14 cellular contexts compared by ENCODE assay signal in the genomic region with DNA sequence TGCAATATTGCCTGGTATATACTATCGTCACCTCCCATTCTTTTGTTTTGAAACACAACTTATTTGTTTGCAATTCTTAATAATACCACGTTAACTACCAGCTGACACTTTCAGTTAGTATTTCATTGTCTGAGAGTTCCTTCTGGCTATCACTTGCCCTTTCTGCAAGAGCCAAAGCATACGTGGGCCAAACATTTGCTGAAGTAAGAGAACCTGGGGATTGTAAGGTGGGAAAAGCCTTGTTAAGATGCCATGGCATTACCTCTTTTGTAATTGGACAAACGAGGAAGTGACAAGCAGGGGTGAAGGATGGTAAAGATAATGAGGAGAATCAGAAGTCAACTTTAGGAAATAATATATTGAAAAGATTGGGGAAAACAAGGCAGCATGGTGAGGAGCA. TPM values are rescaled to one million over a fixed set of nuclear protein-coding genes. Genes with fewer than 3 reads are reported as not detected.
"Had no signal": no experiment of that assay in that cellular context is flagged by ENCODE, and none has a peak within 500 bp of the region (broad histone marks: within the 10 kb centered on the region; RNA-seq: fewer than 3 reads in every experiment).

No MANE protein-coding gene starts in this region.

- FAIRE-seq: islet of Langerhans had no signal

- H3K4me3 ChIP-seq: breast epithelium, testis had no signal

- H3K4me1 Mint-ChIP-seq: nephron had no signal

- H3K4me1 ChIP-seq: breast epithelium, foreskin keratinocyte, testis had no signal

- H3K4me3 Mint-ChIP-seq: nephron had no signal

- H3K27me3 ChIP-seq: breast epithelium, foreskin keratinocyte, testis had no signal

- H3K27ac ChIP-seq: breast epithelium, foreskin keratinocyte, testis had no signal

- H3K27ac Mint-ChIP-seq: nephron had no signal

- ATAC-seq: activated CD4-positive, CD25-positive, alpha-beta regulatory T cell treated with anti-CD3 and anti-CD28 coated beads, Interleukin-2, amount 50 U/mL, for 24 hours; foreskin keratinocyte; sciatic nerve had no signal

- DNase-seq: activated naive CD4-positive, alpha-beta T cell treated with anti-CD3 and anti-CD28 coated beads, Interleukin-2, amount 50 U/mL, for 16 hours; aorta; foreskin keratinocyte; head of caudate nucleus; SIG-M5; stimulated activated CD4-positive, alpha-beta T cell treated with anti-CD3 and anti-CD28 coated beads, Interleukin-2, amount 100 ng/mL, for 24 hours; stimulated activated naive CD4-positive, alpha-beta T cell; testis had no signal

- H3K36me3 ChIP-seq: breast epithelium had no signal

- H3K9me3 ChIP-seq: breast epithelium, testis had no signal

RNA-seq across cellular contexts. Expression of a gene that starts 47.7 kb away (rescaled TPM):
- total RNA-seq: foreskin keratinocyte, lung microvascular endothelial cell had no signal
- polyA plus RNA-seq: foreskin keratinocyte had no signal
